In the genomic region with DNA sequence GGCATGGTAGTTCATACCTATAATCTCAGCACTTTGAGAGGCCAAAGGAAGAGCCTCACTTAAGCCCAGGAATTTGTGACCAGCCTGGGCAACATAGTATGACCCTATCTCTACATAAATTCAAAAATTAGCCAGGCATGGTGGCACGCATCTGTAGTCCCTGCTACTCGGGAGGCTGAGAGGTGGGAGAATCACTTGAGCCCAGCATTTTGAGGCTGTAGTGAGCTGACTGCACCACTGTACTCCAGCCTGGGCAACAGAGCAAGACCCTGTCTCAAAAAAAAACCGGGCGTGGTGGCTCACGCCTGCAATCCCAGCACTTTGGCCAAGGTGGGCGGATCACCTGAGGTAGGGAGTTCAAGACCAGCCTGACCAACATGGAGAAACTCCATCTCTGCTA, we compare ENCODE assay signal across 1 cellular context.
TF ChIP-seq lines count a peak whose summit lies in the region.

No MANE protein-coding gene starts in this region.

TF ChIP-seq in HepG2, 621 proteins besides CTCF, POLR2A, EP300 and RAD21:
- TF ChIP-seq ATM (IDR thresholded peaks at IDR 0.05; ENCODE audit: borderline replicate concordance) (no peak), ZNF121 (CRISPR knock-in tag; IDR thresholded peaks at IDR 0.05) (peak; percentile 75)
